In genomic region chr2:68809324-68810240, GRCh38 we compare ENCODE assay signal across 16 cellular contexts.
DNase-seq lines count a peak whose midpoint lies in the region; ATAC-seq and TF ChIP-seq lines count a peak whose summit lies in the region.
"Had no signal": no experiment of that assay in that cellular context is flagged by ENCODE, and none has a peak within 500 bp of the region (broad histone marks: within the 10 kb centered on the region; RNA-seq: fewer than 3 reads in every experiment).

No MANE protein-coding gene starts in this region.

- H3K27me3 Mint-ChIP-seq in activated B cell treated with CpG ODN at 0.5 μM for 24 hours = no peaks in the 10 kb centered on the region

- POLR2A ChIA-PET in HEK293 (lab: Yijun Ruan, JAX) (no interaction called here), activated B cell treated with CpG ODN at 0.5 μM for 24 hours (lab: Charles Lee) (interaction anchor here (0.6 to 3.7 kb wide), 21 partner anchors 8 to 572 kb away, joined by 3 to 46 read pairs (median 4); no protein-coding TSS in a partner anchor)

- peaks cover 40% of the 10 kb centered on the region for H3K36me3 Mint-ChIP-seq in activated B cell treated with CpG ODN at 0.5 μM for 24 hours (ENCODE audit: low read depth)

- H3K9ac ChIP-seq in BLaER1 treated with 17β-estradiol and CSF1 and Interleukin-3, amounts not matched to agents 10 nM and 100 nM = peak overlapping the region; percentile 16 to 88 (median 69); a peak in 17 of 22 replicates

- 77% methylated on average over 2 of the region's 2 CpGs for WGBS in esophagus muscularis mucosa

- ATAC-seq in activated B cell treated with CpG ODN at 0.5 μM for 24 hours (ENCODE audit: low read depth) (peak; percentile 94), GM19455 (IDR thresholded peaks at IDR 0.05; ENCODE audit: unreplicated experiment) (no peak)
- ATAC-seq: GM12878 had no signal

- TF ChIP-seq POLR2A in esophagus muscularis mucosa (IDR thresholded peaks at IDR 0.05; ENCODE audit: low read depth) = no peak

- no peaks in the 10 kb centered on the region for H3K9me3 Mint-ChIP-seq in activated B cell treated with CpG ODN at 0.5 μM for 24 hours

- CTCF ChIA-PET in HEK293 (lab: Yijun Ruan, JAX) (interaction anchor here (0.6 to 1.6 kb wide), 4 partner anchors 24 to 58 kb away, joined by 3 to 7 read pairs (median 4); no protein-coding TSS in a partner anchor), activated B cell treated with CpG ODN at 0.5 μM for 24 hours (lab: Charles Lee) (interaction anchor here (0.8 to 1.9 kb wide), 9 partner anchors 17 to 116 kb away, joined by 3 to 13 read pairs (median 4); no protein-coding TSS in a partner anchor)

- DNase-seq in activated B cell treated with CpG ODN at 0.5 μM for 24 hours (no peak), esophagus muscularis mucosa (ENCODE audit: extremely low spot score) (peak; percentile 60), inferior parietal cortex (ENCODE audit: extremely low spot score) (no peak), activated gamma-delta T cell treated with Interleukin-2 at 50 U/mL for 16 hours (no peak), GOT3 (lab: John Stamatoyannopoulos, UW) (no peak)
- DNase-seq: activated CD4-positive, alpha-beta T cell treated with anti-CD3 and anti-CD28 coated beads for 48 hours; activated naive CD4-positive, alpha-beta T cell treated with Interleukin-2 at 50 U/mL for 16 hours; caudate nucleus; glutamatergic neuron; NCI-H1417; NCI-H345 had no signal

- peak overlapping the region; percentile 87 for H3K27ac Mint-ChIP-seq in activated B cell treated with CpG ODN at 0.5 μM for 24 hours

- H3K27ac ChIP-seq in BLaER1 treated with 17β-estradiol and CSF1 and Interleukin-3, amounts not matched to agents 10 nM and 100 nM = peak overlapping the region; percentile 45 to 98 (median 84); a peak in 21 of 22 replicates
- H3K27ac ChIP-seq in HEK293 (ENCODE audit: extremely low read depth, low read depth, low read length) (no peak overlapping the region), esophagus muscularis mucosa (replicated peaks in 1 of 4) (no peak overlapping the region)
- H3K27ac ChIP-seq: tibial nerve had no signal

- H3K4me1 Mint-ChIP-seq in activated B cell treated with CpG ODN at 0.5 μM for 24 hours = peaks cover 64% of the 10 kb centered on the region

- no peak for TF ChIP-seq EP300 in esophagus muscularis mucosa (IDR thresholded peaks at IDR 0.05)

- peak overlapping the region; percentile 42 for H3K4me3 Mint-ChIP-seq in activated B cell treated with CpG ODN at 0.5 μM for 24 hours

- H3K9me3 ChIP-seq in BLaER1 treated with 17β-estradiol and CSF1 and Interleukin-3, amounts not matched to agents 10 nM and 100 nM (replicated peaks in 1 of 11) = no peaks in the 10 kb centered on the region
- H3K9me3 ChIP-seq in HEK293 (ENCODE audit: control insufficient read depth, insufficient read depth, low read depth, low read length) (no peaks in the 10 kb centered on the region), esophagus muscularis mucosa (no peaks in the 10 kb centered on the region)
- H3K9me3 ChIP-seq: tibial nerve had no signal

- TF ChIP-seq CTCF in HEK293 (tag by site-specific recombination; IDR thresholded peaks at IDR 0.05) (no peak), activated B cell treated with CpG ODN at 0.5 μM for 24 hours (IDR thresholded peaks at IDR 0.05) (no peak), esophagus muscularis mucosa (IDR thresholded peaks at IDR 0.05) (no peak)

- no peaks in the 10 kb centered on the region for H4K20me1 ChIP-seq in BLaER1 treated with 17β-estradiol and CSF1 and Interleukin-3, amounts not matched to agents 10 nM and 100 nM

- H3K27me3 ChIP-seq in BLaER1 treated with 17β-estradiol and CSF1 and Interleukin-3, amounts not matched to agents 10 nM and 100 nM = no peaks in the 10 kb centered on the region
- H3K27me3 ChIP-seq in esophagus muscularis mucosa = no peaks in the 10 kb centered on the region
- H3K27me3 ChIP-seq: tibial nerve had no signal

- intact Hi-C loops in activated B cell treated with CpG ODN at 0.5 μM for 24 hours (cut with micrococcal nuclease) (loop anchor here (1.0 to 2.0 kb wide), 6 partner anchors 13 to 100 kb away; no protein-coding TSS in a partner anchor), esophagus muscularis mucosa (cut with DNase I) (no loop called here)

- H3K4me1 ChIP-seq in BLaER1 treated with 17β-estradiol and CSF1 and Interleukin-3, amounts not matched to agents 10 nM and 100 nM = peaks cover 86 to 91% (median 88%) of the 10 kb centered on the region in 10 experiments
- no peaks in the 10 kb centered on the region for H3K4me1 ChIP-seq in HEK293 (ENCODE audit: control insufficient read depth, insufficient read depth, low read length)
- peaks cover 9 to 13% (median 10%) of the 10 kb centered on the region in 4 donors for H3K4me1 ChIP-seq in esophagus muscularis mucosa

- peak overlapping the region in 6 of 10 experiments; percentile 8 to 46 (median 26); a peak in 9 of 20 replicates for H3K4me3 ChIP-seq in BLaER1 treated with 17β-estradiol and CSF1 and Interleukin-3, amounts not matched to agents 10 nM and 100 nM
- H3K4me3 ChIP-seq in HEK293 (ENCODE audit: low read depth, low read length) = no peak overlapping the region
- H3K4me3 ChIP-seq in esophagus muscularis mucosa = no peak overlapping the region
- H3K4me3 ChIP-seq: GM12878, tibial nerve had no signal

- H3K36me3 ChIP-seq in BLaER1 treated with 17β-estradiol and CSF1 and Interleukin-3, amounts not matched to agents 10 nM and 100 nM = peaks cover 82 to 100% (median 90%) of the 10 kb centered on the region in 11 experiments
- H3K36me3 ChIP-seq in HEK293 (ENCODE audit: control insufficient read depth in 2 of 2, insufficient read depth in 1 of 2, low read length in 2 of 2) (no peaks in the 10 kb centered on the region), esophagus muscularis mucosa (peaks cover 0 to 17% (median 5%) of the 10 kb centered on the region in 4 donors)
- H3K36me3 ChIP-seq: tibial nerve had no signal

- H3K4me2 ChIP-seq in BLaER1 treated with 17β-estradiol and CSF1 and Interleukin-3, amounts not matched to agents 10 nM and 100 nM = peak overlapping the region; percentile 75 to 95 (median 88)

TF ChIP-seq in HEK293, 187 proteins besides CTCF, POLR2A, EP300 and RAD21:
- TF ChIP-seq EGR2 (tag by site-specific recombination; IDR thresholded peaks at IDR 0.05; ENCODE audit: low read depth) (0 out of 2 replicates have a peak, but pooled peaks have one; percentile 11), ZFHX2 (tag by site-specific recombination; conservative IDR thresholded peaks at IDR 0.05) (peak; percentile 64), ZNF488 (tag by site-specific recombination; IDR thresholded peaks at IDR 0.05) (no peak)

Comparison
In these comparisons a context has a peak if more than half of its experiments do, and no peak if none do; other contexts are left out.
1. H3K27ac ChIP-seq: peak in BLaER1 treated with 17β-estradiol and CSF1 and Interleukin-3, amounts not matched to agents 10 nM and 100 nM (11 of 11); none in HEK293 (single experiment) and esophagus muscularis mucosa (0 of 4).
2. H3K4me3 ChIP-seq: peak in BLaER1 treated with 17β-estradiol and CSF1 and Interleukin-3, amounts not matched to agents 10 nM and 100 nM (6 of 10); none in HEK293 (single experiment) and esophagus muscularis mucosa (0 of 4).